ENCODE assay signal across 24 cellular contexts in the genomic region with DNA sequence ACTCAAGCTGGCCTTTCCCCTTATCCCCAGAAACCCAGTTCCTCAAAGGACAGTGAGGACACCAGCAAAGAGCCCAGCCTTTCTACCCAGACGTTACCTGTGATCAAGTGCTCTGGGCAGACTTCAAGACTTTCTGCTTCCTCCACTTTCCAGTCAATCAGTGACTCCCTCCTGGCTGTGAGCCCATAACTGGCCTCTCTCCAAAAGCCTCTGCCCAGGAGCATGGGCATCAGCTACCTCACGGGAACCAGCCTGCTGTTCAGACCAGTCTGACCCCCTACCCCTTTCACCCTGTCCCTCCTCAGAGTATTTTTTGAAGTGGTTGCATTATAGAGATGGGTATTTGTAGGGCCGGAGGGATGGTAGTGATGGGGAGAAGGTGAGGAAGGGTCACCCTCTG. TPM values are rescaled to one million over a fixed set of nuclear protein-coding genes. Genes with fewer than 3 reads are reported as not detected.
"Had no signal": no experiment of that assay in that cellular context is flagged by ENCODE, and none has a peak within 500 bp of the region (broad histone marks: within the 10 kb centered on the region; RNA-seq: fewer than 3 reads in every experiment).

No MANE protein-coding gene starts in this region.

- H3K27me3 ChIP-seq: adrenal gland, tibial nerve had no signal

- H3K4me1 ChIP-seq: adrenal gland, tibial nerve had no signal

- H3K4me1 Mint-ChIP-seq: activated naive CD8-positive, alpha-beta T cell treated with anti-CD3 and anti-CD28 coated beads for 36 hours; brain; memory B cell; natural killer cell; stimulated activated naive B cell treated with anti-CD40 and anti-IgM and Interleukin-4, amounts not matched to agents 10 μg/mL and 1 μg/mL and 100 μg/mL, for 72 hours had no signal

- ATAC-seq: left ventricle myocardium superior; natural killer cell; stimulated activated naive B cell treated with anti-CD40 and anti-IgM and Interleukin-4, amounts not matched to agents 10 μg/mL and 1 μg/mL and 100 μg/mL, for 72 hours had no signal

- H3K4me2 ChIP-seq: smooth muscle cell had no signal

- H3K4me3 ChIP-seq: adrenal gland, smooth muscle cell, tibial nerve had no signal

- DNase-seq: activated CD4-positive, alpha-beta T cell treated with anti-CD3 and anti-CD28 coated beads for 4 hours; activated CD4-positive, alpha-beta T cell treated with anti-CD3 and anti-CD28 coated beads, Interleukin-2, amount 50 U/mL, for 4 hours; activated CD8-positive, alpha-beta memory T cell treated with anti-CD3 and anti-CD28 coated beads for 24 hours; activated effector memory CD4-positive, alpha-beta T cell treated with Interleukin-2 at 50 U/mL for 16 hours; activated naive CD4-positive, alpha-beta T cell treated with Interleukin-2 at 50 U/mL for 16 hours; activated naive CD8-positive, alpha-beta T cell treated with anti-CD3 and anti-CD28 coated beads for 36 hours; adrenal gland; aorta; cortex of kidney; kidney glomerular epithelial cell; left ventricle myocardium superior; midbrain; natural killer cell; stimulated activated CD4-positive, alpha-beta T cell treated with anti-CD3 and anti-CD28 coated beads, Interleukin-2, amount 100 ng/mL, for 24 hours; stimulated activated naive B cell treated with anti-CD40 and anti-IgM and Interleukin-4, amounts not matched to agents 10 μg/mL and 1 μg/mL and 100 μg/mL, for 72 hours; SW 1271; T-helper 9 cell had no signal

- H3K4me3 Mint-ChIP-seq: activated naive CD8-positive, alpha-beta T cell treated with anti-CD3 and anti-CD28 coated beads for 36 hours; brain; memory B cell; natural killer cell; stimulated activated naive B cell treated with anti-CD40 and anti-IgM and Interleukin-4, amounts not matched to agents 10 μg/mL and 1 μg/mL and 100 μg/mL, for 72 hours; T-helper 1 cell treated with Interleukin-12 subunit alpha and Interleukin-12 subunit beta and Interleukin-4 antibody, amounts not matched to agents 30 μg/mL and 1 μg/mL, for 36 hours had no signal

- H3K27me3 Mint-ChIP-seq: activated naive CD8-positive, alpha-beta T cell treated with anti-CD3 and anti-CD28 coated beads for 36 hours; brain; memory B cell; progenitor cell of endocrine pancreas; stimulated activated naive B cell treated with anti-CD40 and anti-IgM and Interleukin-4, amounts not matched to agents 10 μg/mL and 1 μg/mL and 100 μg/mL, for 72 hours had no signal

- H3K9me3 ChIP-seq: adrenal gland, tibial nerve had no signal

- H3K27ac Mint-ChIP-seq: activated naive CD8-positive, alpha-beta T cell treated with anti-CD3 and anti-CD28 coated beads for 36 hours; memory B cell; natural killer cell; progenitor cell of endocrine pancreas; stimulated activated naive B cell treated with anti-CD40 and anti-IgM and Interleukin-4, amounts not matched to agents 10 μg/mL and 1 μg/mL and 100 μg/mL, for 72 hours; T-helper 1 cell treated with Interleukin-12 subunit alpha and Interleukin-12 subunit beta and Interleukin-4 antibody, amounts not matched to agents 30 μg/mL and 1 μg/mL, for 36 hours had no signal

- H3K9me3 Mint-ChIP-seq: activated naive CD8-positive, alpha-beta T cell treated with anti-CD3 and anti-CD28 coated beads for 36 hours; brain; memory B cell; natural killer cell; stimulated activated naive B cell treated with anti-CD40 and anti-IgM and Interleukin-4, amounts not matched to agents 10 μg/mL and 1 μg/mL and 100 μg/mL, for 72 hours; T-helper 1 cell treated with Interleukin-12 subunit alpha and Interleukin-12 subunit beta and Interleukin-4 antibody, amounts not matched to agents 30 μg/mL and 1 μg/mL, for 36 hours had no signal

- H3K27ac ChIP-seq: adrenal gland, tibial nerve, VCaP had no signal

RNA-seq across cellular contexts. Expression of a gene that starts 27.7 kb away (rescaled TPM):
- total RNA-seq: activated naive CD8-positive, alpha-beta T cell treated with anti-CD3 and anti-CD28 coated beads for 36 hours had no signal
